8 cellular contexts compared by ENCODE assay signal in the genomic region with DNA sequence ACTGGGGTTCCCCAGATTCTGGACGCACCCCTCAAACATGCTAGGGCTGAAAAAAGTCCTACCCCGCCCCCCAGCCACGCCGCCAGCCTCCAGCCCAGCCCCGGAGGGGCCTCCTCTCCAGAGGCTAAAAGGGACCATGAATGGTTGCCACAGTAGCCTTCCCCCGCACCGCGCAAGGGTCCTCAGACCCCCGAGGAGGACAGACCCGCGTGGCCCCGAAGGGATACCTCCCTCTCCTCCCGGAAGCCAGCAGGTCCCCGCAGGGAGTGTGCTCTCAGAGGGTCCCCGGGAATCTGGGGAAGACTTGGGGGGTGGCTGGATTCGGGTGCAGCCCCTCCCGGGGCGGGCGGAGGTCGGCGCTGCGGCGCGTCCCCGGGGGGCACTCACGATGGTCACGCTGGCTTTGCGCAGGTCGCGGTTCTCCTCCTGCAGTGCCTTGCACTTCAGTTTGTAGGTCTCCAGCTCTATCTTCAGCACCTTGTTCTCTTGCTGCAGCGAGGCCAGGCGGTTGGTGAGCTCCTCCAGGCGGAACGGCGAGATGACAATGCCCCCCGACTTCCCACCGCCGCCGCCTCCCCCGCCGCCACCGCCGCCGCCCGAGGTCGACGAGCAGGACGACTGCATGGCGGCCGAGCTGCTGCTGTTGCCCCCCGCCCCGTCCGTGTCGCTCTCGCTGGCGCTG. TPM values are rescaled to one million over a fixed set of nuclear protein-coding genes. Genes with fewer than 3 reads are reported as not detected.
DNase-seq lines count a peak whose midpoint lies in the region; ATAC-seq, FAIRE-seq and TF ChIP-seq lines count a peak whose summit lies in the region.

No MANE protein-coding gene starts in this region.

- FAIRE-seq in RCC 7860 (lab: Jason Lieb, UNC), result no peak

- H4K20me1 ChIP-seq in SU-DHL-6 (ENCODE audit: low read depth, low read length), result peaks cover 3% of the 10 kb centered on the region; the same call in 1 of the 2 replicates

- peak overlapping the region; percentile 54 for H2AFZ ChIP-seq in SU-DHL-6 (ENCODE audit: low read depth, low read length, severe bottlenecking)

- H3K9ac ChIP-seq in SU-DHL-6 (ENCODE audit: low read length), result peak overlapping the region; percentile 85
- H3K9ac ChIP-seq in endodermal cell (ENCODE audit: extremely low read depth, low read length, poor library complexity, severe bottlenecking), result peak overlapping the region; percentile 83

- H3K27me3 ChIP-seq in SU-DHL-6 (ENCODE audit: low read length), result no peaks in the 10 kb centered on the region
- H3K27me3 ChIP-seq in endodermal cell (ENCODE audit: control insufficient read depth, insufficient read depth, low read length, poor library complexity, severe bottlenecking), result no peaks in the 10 kb centered on the region

- no peak for ATAC-seq in naive thymus-derived CD8-positive, alpha-beta T cell
- no peak for ATAC-seq in HG02798 (IDR thresholded peaks at IDR 0.05; ENCODE audit: poor library complexity, unreplicated experiment)

- no peaks in the 10 kb centered on the region for H3K9me2 ChIP-seq in SU-DHL-6 (replicated peaks; ENCODE audit: insufficient read depth, low read length)

- 0% methylated on average over 3 to 56 of the region's 56 CpGs for WGBS in endodermal cell (ENCODE audit: insufficient coverage in 1 of 2, insufficient read length in 1 of 2), 2 experiments

- H3K9me3 ChIP-seq in SU-DHL-6 (ENCODE audit: insufficient read depth, low read length), result no peaks in the 10 kb centered on the region
- H3K9me3 ChIP-seq in endodermal cell (ENCODE audit: control insufficient read depth, low read length), result no peaks in the 10 kb centered on the region

- DNase-seq in activated CD4-positive, alpha-beta T cell treated with anti-CD3 and anti-CD28 coated beads for 48 hours, result peak; percentile 37
- DNase-seq in activated CD4-positive, alpha-beta T cell treated with anti-CD3 and anti-CD28 coated beads, Interleukin-2, amount 50 U/mL, for 4 hours, result no peak
- DNase-seq in endodermal cell, result no peak
- peak in 3 of 10 donors; percentile 17 to 61 (median 20) for DNase-seq in naive thymus-derived CD8-positive, alpha-beta T cell
- DNase-seq in RCC 7860 (ENCODE audit: low spot score), result no peak
- no peak for DNase-seq in NOMO-1 treated with DMSO at 0.1 percent for 48 hours (lab: John Stamatoyannopoulos, UW; ENCODE audit: unreplicated experiment)

- H3K4me2 ChIP-seq in SU-DHL-6 (ENCODE audit: low read depth, low read length, poor library complexity, severe bottlenecking), result peak overlapping the region; percentile 94

- peak overlapping the region; percentile 97 for H3K4me3 ChIP-seq in SU-DHL-6 (ENCODE audit: insufficient read depth, low read length, poor library complexity, severe bottlenecking)
- H3K4me3 ChIP-seq in endodermal cell (ENCODE audit: low read length), result peak overlapping the region; percentile 88

- no peaks in the 10 kb centered on the region for H3K9me3 Mint-ChIP-seq in endodermal cell
- H3K9me3 Mint-ChIP-seq in naive thymus-derived CD8-positive, alpha-beta T cell, result no peaks in the 10 kb centered on the region

- H3K4me3 Mint-ChIP-seq in endodermal cell, result peak overlapping the region; percentile 93
- peak overlapping the region; percentile 85 to 99 (median 95) for H3K4me3 Mint-ChIP-seq in naive thymus-derived CD8-positive, alpha-beta T cell

- TF ChIP-seq CTCF in SU-DHL-6 (IDR thresholded peaks at IDR 0.05; ENCODE audit: insufficient read depth, low read length, poor library complexity, severe bottlenecking) (no peak), endodermal cell (conservative IDR thresholded peaks at IDR 0.05) (no peak)

- POLR2A ChIA-PET in naive thymus-derived CD8-positive, alpha-beta T cell (lab: Charles Lee), result interaction anchor here (0.9 to 2.0 kb wide), 4 partner anchors 18 to 41 kb away, joined by 3 to 6 read pairs (median 6); no protein-coding TSS in a partner anchor

- H3K27ac ChIP-seq in SU-DHL-6 (ENCODE audit: low read depth, low read length) (peak overlapping the region; percentile 87), endodermal cell (ENCODE audit: low read depth, low read length) (peak overlapping the region; percentile 50)

- H3K27ac Mint-ChIP-seq in endodermal cell, result peak overlapping the region; percentile 88
- peak overlapping the region; percentile 78 to 98 (median 96) for H3K27ac Mint-ChIP-seq in naive thymus-derived CD8-positive, alpha-beta T cell

- no peaks in the 10 kb centered on the region for H3K27me3 Mint-ChIP-seq in endodermal cell (ENCODE audit: insufficient read depth)
- H3K27me3 Mint-ChIP-seq in naive thymus-derived CD8-positive, alpha-beta T cell, result no peaks in the 10 kb centered on the region

- H3F3A ChIP-seq in SU-DHL-6 (ENCODE audit: insufficient read depth), result peaks cover 13% of the 10 kb centered on the region

- H3K36me3 ChIP-seq in SU-DHL-6 (ENCODE audit: low read length), result no peaks in the 10 kb centered on the region
- H3K36me3 ChIP-seq in endodermal cell (ENCODE audit: control insufficient read depth, insufficient read depth, low read length), result no peaks in the 10 kb centered on the region

- H3K36me3 Mint-ChIP-seq in endodermal cell (ENCODE audit: low read depth), result no peaks in the 10 kb centered on the region
- peaks cover 0 to 3% (median 0%) of the 10 kb centered on the region in 3 donors for H3K36me3 Mint-ChIP-seq in naive thymus-derived CD8-positive, alpha-beta T cell

- peaks cover 39% of the 10 kb centered on the region for H3K4me1 Mint-ChIP-seq in endodermal cell
- H3K4me1 Mint-ChIP-seq in naive thymus-derived CD8-positive, alpha-beta T cell, result peaks cover 32 to 68% (median 66%) of the 10 kb centered on the region in 4 donors

- H3K4me1 ChIP-seq in endodermal cell (ENCODE audit: control insufficient read depth, insufficient read depth, low read length), result peaks cover 16% of the 10 kb centered on the region

- peaks cover 54% of the 10 kb centered on the region for H3K79me2 ChIP-seq in SU-DHL-6 (ENCODE audit: insufficient read depth, low read length)

RNA-seq across cellular contexts. Expression of a gene that starts 0.5 kb away (rescaled TPM):
- 10 to 100 TPM; 29.3 to 30.4 TPM for total RNA-seq in endodermal cell
- polyA plus RNA-seq in endodermal cell (2013, experiment 1 of 2), result 28.3 TPM
- polyA plus RNA-seq in endodermal cell (2013, experiment 2 of 2), result 27.9 TPM
- 10 to 100 TPM; 22.7 to 23.6 TPM for total RNA-seq in naive thymus-derived CD8-positive, alpha-beta T cell
- 1 to 10 TPM; 3.6 to 4.4 (median 4.2) TPM for polyA plus RNA-seq in naive thymus-derived CD8-positive, alpha-beta T cell
